ENCODE assay signal across 9 cellular contexts in genomic region chr1:15680614-15681345, GRCh38. TPM values are rescaled to one million over a fixed set of nuclear protein-coding genes. Genes with fewer than 3 reads are reported as not detected.
DNase-seq lines count a peak whose midpoint lies in the region; ATAC-seq, FAIRE-seq and TF ChIP-seq lines count a peak whose summit lies in the region.
"Had no signal": no experiment of that assay in that cellular context is flagged by ENCODE, and none has a peak within 500 bp of the region (broad histone marks: within the 10 kb centered on the region; RNA-seq: fewer than 3 reads in every experiment).

No MANE protein-coding gene starts in this region.

- CTCF ChIA-PET in BJ (lab: Yijun Ruan, JAX), result interaction anchor here (1.0 to 2.5 kb wide), 3 partner anchors 11 to 61 kb away, joined by 3 to 6 read pairs (median 3); no protein-coding TSS in a partner anchor
- CTCF ChIA-PET in naive thymus-derived CD4-positive, alpha-beta T cell (lab: Charles Lee), result no interaction called here

- ATAC-seq in natural killer cell, result no peak
- no peak for ATAC-seq in naive thymus-derived CD4-positive, alpha-beta T cell

- H3K27me3 Mint-ChIP-seq in natural killer cell (ENCODE audit: low read depth in 2 of 2), result no peaks in the 10 kb centered on the region
- no peaks in the 10 kb centered on the region for H3K27me3 Mint-ChIP-seq in naive thymus-derived CD4-positive, alpha-beta T cell

- H3K27ac Mint-ChIP-seq in natural killer cell, result no peak overlapping the region
- peak overlapping the region in 3 of 9 donors; percentile 33 to 69 (median 56) for H3K27ac Mint-ChIP-seq in naive thymus-derived CD4-positive, alpha-beta T cell

- H3K4me1 Mint-ChIP-seq in natural killer cell, result peaks cover 10 to 28% of the 10 kb centered on the region in 2 donors
- H3K4me1 Mint-ChIP-seq in naive thymus-derived CD4-positive, alpha-beta T cell, result peaks cover 13 to 23% (median 16%) of the 10 kb centered on the region in 7 donors

- no peaks in the 10 kb centered on the region for H3K9me3 ChIP-seq in naive thymus-derived CD4-positive, alpha-beta T cell (ENCODE audit: control insufficient read depth in 2 of 3, low read length in 3 of 3)

- H3K4me1 ChIP-seq in naive thymus-derived CD4-positive, alpha-beta T cell (ENCODE audit: control insufficient read depth in 2 of 2, insufficient read depth in 2 of 2, low read length in 2 of 2), result peaks cover 5 to 14% of the 10 kb centered on the region in 2 donors

- H3K36me3 ChIP-seq in BJ (ENCODE audit: control insufficient read depth, insufficient read depth, low read length) (no peaks in the 10 kb centered on the region), bronchial epithelial cell (ENCODE audit: control insufficient read depth, insufficient read depth, low read length) (no peaks in the 10 kb centered on the region)
- peaks cover 0 to 5% (median 0%) of the 10 kb centered on the region in 3 experiments for H3K36me3 ChIP-seq in naive thymus-derived CD4-positive, alpha-beta T cell (ENCODE audit: control insufficient read depth in 2 of 3, insufficient read depth in 3 of 3, low read length in 3 of 3)

- POLR2A ChIA-PET in BJ (lab: Charles Lee), result interaction anchor here (0.6 kb wide), 3 partner anchors 16 to 100 kb away, joined by 5 to 8 read pairs (median 7); no protein-coding TSS in a partner anchor
- POLR2A ChIA-PET in naive thymus-derived CD4-positive, alpha-beta T cell (lab: Charles Lee), result interaction anchor here (0.6 to 2.3 kb wide), 4 partner anchors 10 to 1981 kb away, joined by 3 to 10 read pairs (median 4); no protein-coding TSS in a partner anchor

- peak overlapping the region; percentile 14 for H3K4me3 Mint-ChIP-seq in natural killer cell
- H3K4me3 Mint-ChIP-seq in naive thymus-derived CD4-positive, alpha-beta T cell, result peak overlapping the region in 3 of 10 donors; percentile 12 to 38 (median 32)

- H3K4me3 ChIP-seq in BJ (ENCODE audit: low read depth, low read length) (no peak overlapping the region), bronchial epithelial cell (ENCODE audit: low read depth, low read length) (no peak overlapping the region)
- H3K4me3 ChIP-seq in naive thymus-derived CD4-positive, alpha-beta T cell (ENCODE audit: low read length), result no peak overlapping the region

- no peaks in the 10 kb centered on the region for H3K9me3 Mint-ChIP-seq in natural killer cell
- peaks cover 0 to 3% (median 0%) of the 10 kb centered on the region in 11 donors for H3K9me3 Mint-ChIP-seq in naive thymus-derived CD4-positive, alpha-beta T cell

- FAIRE-seq in HTR-8/SVneo (lab: Jason Lieb, UNC), result peak; percentile 76
- peak; percentile 43 for FAIRE-seq in bronchial epithelial cell (lab: Jason Lieb, UNC)

- H3K36me3 Mint-ChIP-seq in natural killer cell, result no peaks in the 10 kb centered on the region
- no peaks in the 10 kb centered on the region for H3K36me3 Mint-ChIP-seq in naive thymus-derived CD4-positive, alpha-beta T cell

- TF ChIP-seq CTCF in BJ (IDR thresholded peaks at IDR 0.05; ENCODE audit: insufficient read depth, low read depth, low read length), result no peak
- no peak for TF ChIP-seq CTCF in bronchial epithelial cell (IDR thresholded peaks at IDR 0.05; ENCODE audit: insufficient read depth, low read length, severe bottlenecking)
- TF ChIP-seq CTCF in natural killer cell (IDR thresholded peaks at IDR 0.05), result no peak

- DNase-seq in BJ (ENCODE audit: low read depth), result peak; percentile 96
- peak; percentile 65 for DNase-seq in HTR-8/SVneo (ENCODE audit: insufficient read length, low spot score)
- DNase-seq in bronchial epithelial cell (ENCODE audit: low read depth), result peak; percentile 99
- no peak for DNase-seq in natural killer cell
- DNase-seq in GOT3 (lab: John Stamatoyannopoulos, UW), result no peak
- no peak for DNase-seq in naive thymus-derived CD4-positive, alpha-beta T cell
- DNase-seq in NCI-H1694 (lab: John Stamatoyannopoulos, UW), result no peak
- DNase-seq in NCI-H774 (lab: John Stamatoyannopoulos, UW), result no peak

- no peaks in the 10 kb centered on the region for H3K27me3 ChIP-seq in BJ (ENCODE audit: control insufficient read depth, insufficient read depth, low read length)
- no peaks in the 10 kb centered on the region for H3K27me3 ChIP-seq in bronchial epithelial cell (ENCODE audit: control insufficient read depth, insufficient read depth, low read length)
- no peaks in the 10 kb centered on the region for H3K27me3 ChIP-seq in naive thymus-derived CD4-positive, alpha-beta T cell (ENCODE audit: control insufficient read depth in 2 of 2, insufficient read depth in 2 of 2, low read length in 2 of 2)

- intact Hi-C loops in natural killer cell (cut with micrococcal nuclease), result loop anchor here (10.0 kb wide), 1 partner anchor 66 kb away; the partner anchor contains the start of gene DDI2
- intact Hi-C loops in naive thymus-derived CD4-positive, alpha-beta T cell (cut with micrococcal nuclease), result no loop called here

- H3K27ac ChIP-seq in naive thymus-derived CD4-positive, alpha-beta T cell (ENCODE audit: low read depth, low read length), result no peak overlapping the region
- H3K27ac ChIP-seq: KMS-11 had no signal

RNA-seq across cellular contexts. Expression of gene PLEKHM2, which starts 3.3 kb away (rescaled TPM):
- 37.2 and 58.3 TPM in 2 replicates for polyA plus RNA-seq in BJ (2011; rRNA removed)
- 52.7 and 62.0 TPM in 2 replicates for polyA minus RNA-seq in BJ (2011; rRNA and poly(A)+ RNA removed)
- total RNA-seq in bronchial epithelial cell (52.0 and 60.6 TPM in 2 replicates), natural killer cell (10 to 100 TPM; 47.8 to 61.0 (median 50.9) TPM)
- 10 to 100 TPM; 53.6 to 78.6 (median 68.1) TPM for total RNA-seq in naive thymus-derived CD4-positive, alpha-beta T cell
- polyA plus RNA-seq in naive thymus-derived CD4-positive, alpha-beta T cell, result 10 to 100 TPM in 1 of 2 donors, 1 to 10 TPM in 1; 4.3 to 10.0 TPM

RNA-seq across cellular contexts. Expression of gene SLC25A34, which starts 55.3 kb away (rescaled TPM):
- 0.54 and 0.70 TPM in 2 replicates for polyA plus RNA-seq in BJ (2011; rRNA removed)
- 0.43 and 0.72 TPM in 2 replicates for polyA minus RNA-seq in BJ (2011; rRNA and poly(A)+ RNA removed)
- total RNA-seq in bronchial epithelial cell (under 0.01 and 0.38 TPM in 2 replicates), natural killer cell (1 to 10 TPM in 2 of 3 donors, under 1 TPM in 1; 0.73 to 1.8 (median 1.6) TPM)
- 1 to 10 TPM; 1.5 to 4.6 (median 2.1) TPM for total RNA-seq in naive thymus-derived CD4-positive, alpha-beta T cell
- under 1 TPM in 1 of 2 donors, not detected in 1; 0.08 TPM for polyA plus RNA-seq in naive thymus-derived CD4-positive, alpha-beta T cell

Comparison
In these comparisons a context has a peak if more than half of its experiments do, and no peak if none do; other contexts are left out.
1. DNase-seq: peak in BJ (single experiment), HTR-8/SVneo (single experiment) and bronchial epithelial cell (single experiment); none in natural killer cell (single experiment), GOT3 (single experiment), naive thymus-derived CD4-positive, alpha-beta T cell (0 of 9), NCI-H1694 (single experiment) and NCI-H774 (single experiment).